8 cellular contexts compared by ENCODE assay signal in the genomic region with DNA sequence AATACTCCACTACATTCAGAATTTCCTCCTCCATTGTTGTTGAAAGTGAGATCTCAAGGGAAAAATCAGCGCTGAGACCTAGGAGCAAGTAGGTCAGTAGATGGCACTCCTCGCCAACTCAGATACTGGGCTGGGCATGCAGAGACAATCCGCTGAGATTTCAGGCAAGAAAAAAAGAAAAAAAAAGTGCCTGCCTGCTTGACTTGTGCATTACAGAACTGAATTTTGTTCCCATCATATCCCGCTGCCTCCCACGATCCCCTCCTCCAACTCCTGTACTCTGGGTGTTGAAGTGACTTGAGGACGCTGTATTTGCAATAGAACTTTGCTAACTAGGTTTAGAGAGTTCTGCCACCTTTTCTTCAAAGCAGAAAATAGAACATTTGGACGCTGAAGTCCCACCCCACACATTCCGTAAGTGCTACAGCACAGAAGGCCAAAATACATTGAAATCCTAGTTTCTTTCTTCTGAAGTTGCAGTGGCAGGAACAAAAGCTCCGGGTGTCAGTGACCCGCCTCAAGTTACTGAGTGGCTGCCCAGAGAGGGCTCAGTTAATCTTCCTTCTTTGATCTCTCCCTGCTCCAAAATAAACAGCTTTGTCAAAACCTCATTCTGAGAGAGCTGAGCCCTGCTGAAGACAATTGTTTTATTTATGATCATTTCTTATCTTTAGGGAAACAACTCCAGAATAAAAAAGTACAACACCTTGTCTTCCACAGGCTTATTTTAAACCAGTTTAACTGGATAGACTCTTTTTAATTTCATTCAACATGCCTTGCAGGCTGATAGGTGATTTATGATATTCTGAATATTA.
DNase-seq lines count a peak whose midpoint lies in the region; ATAC-seq, FAIRE-seq and TF ChIP-seq lines count a peak whose summit lies in the region.

No MANE protein-coding gene starts in this region.

- intact Hi-C loops in kidney (cut with DNase I) = loop anchor here (10.0 kb wide), 2 partner anchors 268 to 588 kb away; a partner anchor contains a TSS

- peaks cover 6 to 8% of the 10 kb centered on the region in 2 donors for H3K4me1 ChIP-seq in kidney (ENCODE audit: control insufficient read depth in 1 of 2, insufficient read depth in 1 of 2, low read depth in 1 of 2, low read length in 2 of 2)

- H3K4me3 ChIP-seq in kidney (ENCODE audit: low read length in 2 of 2) = peak overlapping the region; percentile 37 to 41

- H3K36me3 ChIP-seq in kidney (ENCODE audit: control insufficient read depth in 1 of 2, insufficient read depth in 2 of 2, low read length in 2 of 2) = no peaks in the 10 kb centered on the region

- FAIRE-seq in TTC549 (lab: Jason Lieb, UNC) = peak; percentile 49
- FAIRE-seq in kidney (lab: Jason Lieb, UNC) = peak; percentile 89

- in situ Hi-C loops in Caki2 (cut with HindIII; ENCODE audit: low pct_unique_long_range_greater_than_20kb, low sequenced_read_pairs) = loop anchor here (10.0 kb wide), 1 partner anchor 268 kb away; a partner anchor contains a TSS

- peak; percentile 65 for DNase-seq in Caki2 (ENCODE audit: low read depth)
- DNase-seq in NCI-H1105 treated with DMSO at 0.1 percent for 48 hours (lab: John Stamatoyannopoulos, UW) = peak; percentile 43
- DNase-seq in cerebellum (ENCODE audit: low spot score) = peak; percentile 76
- peak; percentile 66 for DNase-seq in kidney
- DNase-seq in stimulated activated CD4-positive, alpha-beta T cell treated with anti-CD3 and anti-CD28 coated beads, Interleukin-1b, Interleukin-23, amount 100 ng/mL, for 1 hour (ENCODE audit: low read depth in 2 of 2) = peak; percentile 8 to 16

- H3K9ac ChIP-seq in kidney (ENCODE audit: low read length in 2 of 2) = peak overlapping the region in 1 of 2 donors; percentile 37

- no peak overlapping the region for H3K27ac ChIP-seq in kidney (ENCODE audit: low read depth in 2 of 2, low read length in 2 of 2)

- peak; percentile 45 for ATAC-seq in GM21576 (IDR thresholded peaks at IDR 0.05; ENCODE audit: unreplicated experiment)
- ATAC-seq in HG03039 (IDR thresholded peaks at IDR 0.05; ENCODE audit: unreplicated experiment) = no peak

- peak; percentile 71 for TF ChIP-seq CTCF in kidney (IDR thresholded peaks at IDR 0.05; ENCODE audit: borderline replicate concordance, extremely low read depth, insufficient read depth)

- no peaks in the 10 kb centered on the region for H3K9me3 ChIP-seq in kidney (ENCODE audit: control insufficient read depth in 1 of 2, low read length in 2 of 2)

Comparison
In these comparisons a context has a peak if more than half of its experiments do, and no peak if none do; other contexts are left out.
1. DNase-seq: peak in every context shown above with its lines; median percentile 76 in cerebellum; 66 in kidney; 65 in Caki2; 43 in NCI-H1105 treated with DMSO at 0.1 percent for 48 hours; 12 in stimulated activated CD4-positive, alpha-beta T cell treated with anti-CD3 and anti-CD28 coated beads, Interleukin-1b, Interleukin-23, amount 100 ng/mL, for 1 hour.